11 cellular contexts compared by ENCODE assay signal in the genomic region with DNA sequence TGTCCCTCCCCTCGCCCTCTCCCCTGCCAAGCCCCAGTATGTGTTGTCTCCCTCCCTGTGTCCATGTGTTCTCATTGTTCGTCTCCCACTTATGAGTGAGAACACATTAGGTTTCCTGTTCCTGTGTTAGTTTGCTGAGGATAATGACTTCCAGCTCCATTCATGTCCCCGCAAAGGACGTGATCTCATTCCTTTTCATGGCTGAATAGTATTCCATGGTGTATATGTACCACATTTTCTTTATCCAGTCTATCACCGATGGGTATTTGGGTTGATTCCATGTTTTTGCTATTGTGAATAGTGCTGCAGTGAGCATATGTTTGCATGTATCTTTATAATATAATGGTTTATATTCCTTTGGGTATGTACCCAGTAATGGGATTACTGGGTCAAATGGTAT. TPM values are rescaled to one million over a fixed set of nuclear protein-coding genes. Genes with fewer than 3 reads are reported as not detected.
"Had no signal": no experiment of that assay in that cellular context is flagged by ENCODE, and none has a peak within 500 bp of the region (broad histone marks: within the 10 kb centered on the region; RNA-seq: fewer than 3 reads in every experiment).

No MANE protein-coding gene starts in this region.

RNA-seq across cellular contexts. Expression of a gene that starts 45.5 kb away (rescaled TPM):
- total RNA-seq: activated B cell treated with CpG ODN at 0.5 μM for 24 hours; activated CD4-positive, alpha-beta memory T cell treated with anti-CD3 and anti-CD28 coated beads for 36 hours; activated CD4-positive, alpha-beta memory T cell treated with anti-CD3 and anti-CD28 coated beads, Interleukin-2, amount 10 ng/mL, durations not matched to agents 7 days and 5 days; activated CD4-positive, alpha-beta T cell treated with anti-CD3 and anti-CD28 coated beads, Interleukin-2, amount 10 ng/mL, durations not matched to agents 7 days and 5 days; activated CD8-positive, alpha-beta memory T cell treated with anti-CD3 and anti-CD28 coated beads, Interleukin-2, amount 10 ng/mL, durations not matched to agents 7 days and 5 days; activated CD8-positive, alpha-beta T cell treated with anti-CD3 and anti-CD28 coated beads for 36 hours; activated CD8-positive, alpha-beta T cell treated with anti-CD3 and anti-CD28 coated beads, Interleukin-2, amount 10 ng/mL, durations not matched to agents 7 days and 5 days; T-cell; T-helper 1 cell treated with Interleukin-12 subunit alpha and Interleukin-12 subunit beta and Interleukin-4 antibody, amounts not matched to agents 30 ng/mL and 1 ng/mL, for 36 hours; T-helper 17 cell; T-helper 2 cell treated with Interferon-gamma antibody and Interleukin-4, amounts not matched to agents 100 ng/mL and 5 ng/mL, for 36 hours had no signal
